Comparison of ENCODE assay signal across 19 cellular contexts in the genomic region with DNA sequence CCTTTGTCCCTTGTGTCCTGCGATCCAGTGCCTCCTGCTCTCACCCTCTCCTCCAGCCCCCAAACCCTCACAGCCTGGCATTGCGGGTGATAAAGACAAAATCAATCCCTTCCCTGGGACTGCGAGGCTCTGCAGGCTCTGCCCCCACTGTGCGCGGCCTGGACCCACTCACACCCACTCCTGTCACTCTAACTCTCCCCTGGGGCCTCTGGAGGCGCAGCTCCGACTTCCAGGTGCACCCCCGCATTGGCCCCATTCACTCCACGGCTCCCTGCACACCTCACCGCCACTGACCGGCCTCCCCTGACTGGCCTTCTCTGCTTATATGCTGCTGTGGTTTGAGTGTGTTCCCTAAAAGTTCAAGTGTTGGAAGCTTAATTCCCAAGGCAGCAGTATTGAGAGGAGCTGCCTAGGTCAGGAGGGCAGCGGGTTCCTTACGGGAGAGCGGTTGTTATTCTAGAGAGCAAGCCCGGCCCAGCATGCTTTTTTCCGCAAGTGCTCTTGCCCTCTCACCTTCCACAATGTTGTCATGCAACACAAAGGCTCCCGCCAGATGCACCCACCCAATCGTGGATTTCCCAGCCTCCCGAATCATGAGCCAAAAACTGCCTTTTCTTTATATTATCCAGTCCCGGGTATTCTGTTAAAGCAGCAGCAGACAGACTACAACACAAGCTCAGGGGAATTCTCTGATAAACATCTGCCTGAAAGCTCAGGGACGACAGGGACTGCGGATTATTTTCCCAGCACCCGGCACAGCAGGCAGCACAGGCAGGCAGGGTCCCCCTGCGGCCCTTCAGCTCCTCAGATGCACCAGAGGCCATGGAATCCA.
DNase-seq lines count a peak whose midpoint lies in the region; ATAC-seq, FAIRE-seq and TF ChIP-seq lines count a peak whose summit lies in the region.
"Had no signal": no experiment of that assay in that cellular context is flagged by ENCODE, and none has a peak within 500 bp of the region (broad histone marks: within the 10 kb centered on the region; RNA-seq: fewer than 3 reads in every experiment).

No MANE protein-coding gene starts in this region.

- peak; percentile 70 for DNase-seq in D721Med (ENCODE audit: insufficient read length, low spot score)
- DNase-seq in NCI-H69 (lab: John Stamatoyannopoulos, UW), result peak; percentile 32
- no peak for DNase-seq in effector memory CD8-positive, alpha-beta T cell
- peak in 2 of 6 donors; percentile 11 to 12 for DNase-seq in pancreas
- DNase-seq in GM20000 (ENCODE audit: low spot score), result no peak
- no peak for DNase-seq in esophagus squamous epithelium (lab: John Stamatoyannopoulos, UW)
- no peak for DNase-seq in Kasumi-1 (lab: John Stamatoyannopoulos, UW)
- DNase-seq: activated CD4-positive, alpha-beta T cell treated with anti-CD3 and anti-CD28 coated beads, Interleukin-2, amount 50 U/mL, for 4 hours; activated T-cell treated with anti-CD3 and anti-CD28 coated beads, Interleukin-2, amount 50 U/mL, for 1 hour; AML-193; heart right ventricle; MG63; NCI-H1694 treated with DMSO at 0.1 percent for 48 hours; NCI-H524 treated with DMSO at 0.1 percent for 48 hours; nucleus accumbens; PC-9; stimulated activated CD4-positive, alpha-beta T cell treated with anti-CD3 and anti-CD28 coated beads, Interleukin-2, amount 100 ng/mL, for 48 hours had no signal

- peak overlapping the region in 3 of 4 donors; percentile 33 to 66 (median 45) for H3K27ac ChIP-seq in pancreas
- no peak overlapping the region for H3K27ac ChIP-seq in esophagus squamous epithelium
- H3K27ac ChIP-seq: PC-9 had no signal

- H3K4me1 ChIP-seq in pancreas (peaks cover 31 to 61% (median 45%) of the 10 kb centered on the region in 3 donors), esophagus squamous epithelium (peaks cover 12 to 23% (median 15%) of the 10 kb centered on the region in 3 donors)

- H3K9me3 ChIP-seq in pancreas (no peaks in the 10 kb centered on the region), esophagus squamous epithelium (no peaks in the 10 kb centered on the region)
- H3K9me3 ChIP-seq: heart right ventricle, MG63 had no signal

- H3K27me3 ChIP-seq in pancreas, result no peaks in the 10 kb centered on the region
- no peaks in the 10 kb centered on the region for H3K27me3 ChIP-seq in esophagus squamous epithelium
- H3K27me3 ChIP-seq: heart right ventricle, MG63 had no signal

- 52 to 61% methylated on average over 24 of the region's 24 CpGs for WGBS in pancreas, 2 donors
- WGBS in esophagus squamous epithelium, 2 donors, result 80 to 89% methylated on average over 14 to 18 of the region's 24 CpGs

- no peak overlapping the region for H3K4me3 ChIP-seq in pancreas
- H3K4me3 ChIP-seq in esophagus squamous epithelium, result no peak overlapping the region
- H3K4me3 ChIP-seq: heart right ventricle, MG63, PC-9 had no signal

- H3K36me3 Mint-ChIP-seq in effector memory CD8-positive, alpha-beta T cell (ENCODE audit: insufficient read depth), result peaks cover 3% of the 10 kb centered on the region

- no peaks in the 10 kb centered on the region for H3K27me3 Mint-ChIP-seq in effector memory CD8-positive, alpha-beta T cell
- H3K27me3 Mint-ChIP-seq: activated naive CD4-positive, alpha-beta T cell treated with anti-CD3 and anti-CD28 coated beads, Interleukin-2, amount 50 U/mL, for 24 hours had no signal

- H3K36me3 ChIP-seq in pancreas, result no peaks in the 10 kb centered on the region
- peaks cover 0 to 45% (median 0%) of the 10 kb centered on the region in 3 donors for H3K36me3 ChIP-seq in esophagus squamous epithelium

- no peak for ATAC-seq in effector memory CD8-positive, alpha-beta T cell (replicated peaks)
- ATAC-seq in pancreas (no peak), HG03442 (IDR thresholded peaks at IDR 0.05; ENCODE audit: unreplicated experiment) (no peak)

- TF ChIP-seq CTCF in D721Med (IDR thresholded peaks at IDR 0.05; ENCODE audit: insufficient read depth, missing control alignments), result no peak
- no peak for TF ChIP-seq CTCF in pancreas (IDR thresholded peaks at IDR 0.05)
- no peak for TF ChIP-seq CTCF in GM20000 (IDR thresholded peaks at IDR 0.05; ENCODE audit: extremely low read depth, missing control alignments)
- TF ChIP-seq CTCF in esophagus squamous epithelium (IDR thresholded peaks at IDR 0.05), result no peak

- peak overlapping the region; percentile 32 to 42 for H3K27ac Mint-ChIP-seq in effector memory CD8-positive, alpha-beta T cell
- H3K27ac Mint-ChIP-seq: activated naive CD4-positive, alpha-beta T cell treated with anti-CD3 and anti-CD28 coated beads, Interleukin-2, amount 50 U/mL, for 24 hours had no signal

- no peak for TF ChIP-seq POLR2A in esophagus squamous epithelium (IDR thresholded peaks at IDR 0.05)

- H3K9me3 Mint-ChIP-seq in effector memory CD8-positive, alpha-beta T cell, result no peaks in the 10 kb centered on the region
- H3K9me3 Mint-ChIP-seq: activated naive CD4-positive, alpha-beta T cell treated with anti-CD3 and anti-CD28 coated beads, Interleukin-2, amount 50 U/mL, for 24 hours had no signal

- no peak for FAIRE-seq in D721Med (lab: Jason Lieb, UNC)
- FAIRE-seq in pancreas (lab: Jason Lieb, UNC), result no peak

- intact Hi-C loops in pancreas (cut with DNase I) (no loop called here), esophagus squamous epithelium (cut with DNase I) (no loop called here)

- peaks cover 14 to 23% of the 10 kb centered on the region in 2 donors for H3K4me1 Mint-ChIP-seq in effector memory CD8-positive, alpha-beta T cell (ENCODE audit: low read depth in 2 of 2)

- H3K4me3 Mint-ChIP-seq in effector memory CD8-positive, alpha-beta T cell, result no peak overlapping the region
- H3K4me3 Mint-ChIP-seq: activated naive CD4-positive, alpha-beta T cell treated with anti-CD3 and anti-CD28 coated beads, Interleukin-2, amount 50 U/mL, for 24 hours had no signal

Comparison
In these comparisons a context has a peak if more than half of its experiments do, and no peak if none do; other contexts are left out.
1. DNase-seq: peak in D721Med (single experiment) and NCI-H69 (single experiment); none in effector memory CD8-positive, alpha-beta T cell (0 of 3), GM20000 (single experiment), esophagus squamous epithelium (single experiment) and Kasumi-1 (0 of 2).
2. H3K27ac ChIP-seq: peak in pancreas (3 of 4); none in esophagus squamous epithelium (0 of 4).